ENCODE assay signal across 10 cellular contexts in the genomic region with DNA sequence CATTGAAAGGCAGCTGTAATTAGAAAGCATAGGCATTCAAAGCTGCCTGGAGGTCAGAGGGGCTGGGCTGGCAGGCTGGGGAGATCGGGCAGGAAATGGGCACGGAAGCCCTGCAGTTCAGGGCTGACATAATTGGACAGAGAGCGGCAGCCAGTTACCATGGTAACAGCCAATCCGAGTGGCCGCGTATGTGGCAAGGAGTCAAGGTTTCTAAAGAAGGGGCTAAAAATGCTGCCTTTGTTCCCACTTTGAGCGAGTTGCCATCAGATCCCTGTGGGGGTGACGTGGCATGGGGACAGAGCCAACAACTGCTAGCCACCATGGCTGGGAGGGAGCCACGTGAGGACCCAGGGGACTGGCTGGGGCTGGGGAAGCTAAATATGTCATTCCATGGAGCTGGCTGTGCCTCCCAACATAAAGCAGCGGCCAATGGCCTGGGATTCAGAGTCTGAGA. TPM values are rescaled to one million over a fixed set of nuclear protein-coding genes. Genes with fewer than 3 reads are reported as not detected.
A peak's percentile ranks its signal among the peaks of the same experiment; 100 is the strongest.
DNase-seq lines count a peak whose midpoint lies in the region; ATAC-seq and TF ChIP-seq lines count a peak whose summit lies in the region.
"Had no signal": no experiment of that assay in that cellular context is flagged by ENCODE, and none has a peak within 500 bp of the region (broad histone marks: within the 10 kb centered on the region; RNA-seq: fewer than 3 reads in every experiment).

No MANE protein-coding gene starts in this region.

- no peaks in the 10 kb centered on the region for H3K27me3 ChIP-seq in iPS-15b (ENCODE audit: control insufficient read depth, insufficient read depth, low read length)
- H3K27me3 ChIP-seq in gastrocnemius medialis: no peaks in the 10 kb centered on the region

- ATAC-seq in gastrocnemius medialis (peak; percentile 79 to 83), HG03378 (IDR thresholded peaks at IDR 0.05; ENCODE audit: unreplicated experiment) (no peak)
- ATAC-seq: A549 had no signal

- no peak overlapping the region for H3K4me3 ChIP-seq in astrocyte of the cerebellum (ENCODE audit: low read depth, low read length)
- H3K4me3 ChIP-seq in iPS-15b (ENCODE audit: low read depth, low read length): peak overlapping the region; percentile 43
- peak overlapping the region; percentile 26 to 37 (median 34) for H3K4me3 ChIP-seq in gastrocnemius medialis
- H3K4me3 ChIP-seq: A549 had no signal

- peak overlapping the region; percentile 32 to 64 (median 45) for H3K27ac ChIP-seq in gastrocnemius medialis
- H3K27ac ChIP-seq: A549 had no signal

- DNase-seq in NCI-H1417 (lab: John Stamatoyannopoulos, UW) (peak; percentile 16 to 70 (median 39)), NCI-H1417 treated with DMSO at 0.1 percent for 48 hours (lab: John Stamatoyannopoulos, UW) (no peak), RPMI8226 (peak; percentile 27), astrocyte of the cerebellum (ENCODE audit: low read depth) (peak; percentile 34), gastrocnemius medialis (peak; percentile 35 to 52), erythroblast (lab: John Stamatoyannopoulos, UW) (no peak)
- DNase-seq: activated B cell treated with CpG ODN at 0.5 μM for 24 hours had no signal

- no peaks in the 10 kb centered on the region for H3K9me3 ChIP-seq in iPS-15b (ENCODE audit: control insufficient read depth, insufficient read depth, low read length)
- no peaks in the 10 kb centered on the region for H3K9me3 ChIP-seq in gastrocnemius medialis
- H3K9me3 ChIP-seq: A549 had no signal

- H3K9ac ChIP-seq in iPS-15b (ENCODE audit: low read depth, low read length): no peak overlapping the region

- intact Hi-C loops in gastrocnemius medialis (cut with DNase I; ENCODE audit: low total_unique reads): no loop called here

- H3K36me3 ChIP-seq in iPS-15b (ENCODE audit: control insufficient read depth, insufficient read depth, low read length) (no peaks in the 10 kb centered on the region), gastrocnemius medialis (no peaks in the 10 kb centered on the region)

- no peak for TF ChIP-seq CTCF in astrocyte of the cerebellum (IDR thresholded peaks at IDR 0.05; ENCODE audit: low read depth, low read length, missing control alignments)
- TF ChIP-seq CTCF in gastrocnemius medialis (IDR thresholded peaks at IDR 0.05 in 4 of 5, conservative IDR thresholded peaks at IDR 0.05 in 1 of 5): no peak

- in situ Hi-C loops in astrocyte of the cerebellum (cut with HindIII; ENCODE audit: low sequenced_read_pairs): no loop called here
- in situ Hi-C loops in gastrocnemius medialis (cut with MboI; ENCODE audit: low sequenced_read_pairs in 4 of 4): no loop called here

- H3K4me1 ChIP-seq in iPS-15b (ENCODE audit: control insufficient read depth, insufficient read depth, low read length) (peaks cover 4% of the 10 kb centered on the region), gastrocnemius medialis (peaks cover 6 to 17% of the 10 kb centered on the region in 2 donors)

- TF ChIP-seq POLR2A in gastrocnemius medialis (IDR thresholded peaks at IDR 0.05): no peak
- no peak for TF ChIP-seq POLR2A in erythroblast (IDR thresholded peaks at IDR 0.05; ENCODE audit: low read length)

RNA-seq across cellular contexts. Expression of gene NDFIP1, which starts 44.7 kb away (rescaled TPM):
- 10 to 100 TPM; 37.1 to 63.5 (median 42.5) TPM for total RNA-seq in gastrocnemius medialis

RNA-seq across cellular contexts. Expression of gene GNPDA1, which starts 51.1 kb away (rescaled TPM):
- total RNA-seq in gastrocnemius medialis: 10 to 100 TPM; 22.3 to 50.0 (median 47.3) TPM

Comparison
In these comparisons a context has a peak if more than half of its experiments do, and no peak if none do; other contexts are left out.
1. DNase-seq: peak in NCI-H1417 (3 of 3), RPMI8226 (single experiment), astrocyte of the cerebellum (single experiment) and gastrocnemius medialis (2 of 2); none in NCI-H1417 treated with DMSO at 0.1 percent for 48 hours (single experiment) and erythroblast (0 of 2).